ENCODE assay signal across 1 cellular context in genomic region chr1:154837034-154837678, GRCh38.
TF ChIP-seq lines count a peak whose summit lies in the region.

No MANE protein-coding gene starts in this region.

TF ChIP-seq in K562, 482 proteins besides CTCF, POLR2A, EP300 and RAD21:
- TF ChIP-seq, protein P1, sequence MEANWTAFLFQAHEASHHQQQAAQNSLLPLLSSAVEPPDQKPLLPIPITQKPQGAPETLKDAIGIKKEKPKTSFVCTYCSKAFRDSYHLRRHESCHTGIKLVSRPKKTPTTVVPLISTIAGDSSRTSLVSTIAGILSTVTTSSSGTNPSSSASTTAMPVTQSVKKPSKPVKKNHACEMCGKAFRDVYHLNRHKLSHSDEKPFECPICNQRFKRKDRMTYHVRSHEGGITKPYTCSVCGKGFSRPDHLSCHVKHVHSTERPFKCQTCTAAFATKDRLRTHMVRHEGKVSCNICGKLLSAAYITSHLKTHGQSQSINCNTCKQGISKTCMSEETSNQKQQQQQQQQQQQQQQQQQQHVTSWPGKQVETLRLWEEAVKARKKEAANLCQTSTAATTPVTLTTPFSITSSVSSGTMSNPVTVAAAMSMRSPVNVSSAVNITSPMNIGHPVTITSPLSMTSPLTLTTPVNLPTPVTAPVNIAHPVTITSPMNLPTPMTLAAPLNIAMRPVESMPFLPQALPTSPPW (CRISPR knock-in tag; IDR thresholded peaks at IDR 0.05) = no peak
- TF ChIP-seq TAL1 (IDR thresholded peaks at IDR 0.05) (peak; percentile 27), TCF3 (CRISPR knock-in tag; IDR thresholded peaks at IDR 0.05) (peak; percentile 54), TFAP4 (CRISPR knock-in tag; IDR thresholded peaks at IDR 0.05; ENCODE audit: borderline replicate concordance) (peak; percentile 59; the same call in 1 of the 2 replicates), CBFA2T3 (IDR thresholded peaks at IDR 0.05) (peak; percentile 38; the same call in 1 of the 2 replicates), RCOR1 (IDR thresholded peaks at IDR 0.05; ENCODE audit: borderline replicate concordance in 1 of 2, low read depth in 2 of 2, low read length in 2 of 2) (no peak), HDAC1 (IDR thresholded peaks at IDR 0.05) (peak in 1 of 2 experiments; percentile 28; a peak in 1 of 4 replicates), KDM1A (IDR thresholded peaks at IDR 0.05) (peak; percentile 84 to 87), ARID1B (IDR thresholded peaks at IDR 0.05) (peak; percentile 36; the same call in 1 of the 2 replicates), MEIS2 (IDR thresholded peaks at IDR 0.05; ENCODE audit: partially characterized antibody) (no peak), ZNF263 (CRISPR knock-in tag; IDR thresholded peaks at IDR 0.05; ENCODE audit: borderline replicate concordance) (peak; percentile 51; the same call in 1 of the 2 replicates), SMAD1 (IDR thresholded peaks at IDR 0.05; ENCODE audit: low read depth, low read length, partially characterized antibody) (no peak), ZNF507 (tag; conservative IDR thresholded peaks at IDR 0.05) (no peak)
- TF ChIP-seq, protein P2, sequence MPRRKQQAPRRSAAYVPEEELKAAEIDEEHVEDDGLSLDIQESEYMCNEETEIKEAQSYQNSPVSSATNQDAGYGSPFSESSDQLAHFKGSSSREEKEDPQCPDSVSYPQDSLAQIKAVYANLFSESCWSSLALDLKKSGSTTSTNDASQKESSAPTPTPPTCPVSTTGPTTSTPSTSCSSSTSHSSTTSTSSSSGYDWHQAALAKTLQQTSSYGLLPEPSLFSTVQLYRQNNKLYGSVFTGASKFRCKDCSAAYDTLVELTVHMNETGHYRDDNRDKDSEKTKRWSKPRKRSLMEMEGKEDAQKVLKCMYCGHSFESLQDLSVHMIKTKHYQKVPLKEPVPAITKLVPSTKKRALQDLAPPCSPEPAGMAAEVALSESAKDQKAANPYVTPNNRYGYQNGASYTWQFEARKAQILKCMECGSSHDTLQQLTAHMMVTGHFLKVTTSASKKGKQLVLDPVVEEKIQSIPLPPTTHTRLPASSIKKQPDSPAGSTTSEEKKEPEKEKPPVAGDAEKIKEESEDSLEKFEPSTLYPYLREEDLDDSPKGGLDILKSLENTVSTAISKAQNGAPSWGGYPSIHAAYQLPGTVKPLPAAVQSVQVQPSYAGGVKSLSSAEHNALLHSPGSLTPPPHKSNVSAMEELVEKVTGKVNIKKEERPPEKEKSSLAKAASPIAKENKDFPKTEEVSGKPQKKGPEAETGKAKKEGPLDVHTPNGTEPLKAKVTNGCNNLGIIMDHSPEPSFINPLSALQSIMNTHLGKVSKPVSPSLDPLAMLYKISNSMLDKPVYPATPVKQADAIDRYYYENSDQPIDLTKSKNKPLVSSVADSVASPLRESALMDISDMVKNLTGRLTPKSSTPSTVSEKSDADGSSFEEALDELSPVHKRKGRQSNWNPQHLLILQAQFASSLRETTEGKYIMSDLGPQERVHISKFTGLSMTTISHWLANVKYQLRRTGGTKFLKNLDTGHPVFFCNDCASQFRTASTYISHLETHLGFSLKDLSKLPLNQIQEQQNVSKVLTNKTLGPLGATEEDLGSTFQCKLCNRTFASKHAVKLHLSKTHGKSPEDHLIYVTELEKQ (CRISPR knock-in tag; IDR thresholded peaks at IDR 0.05) = no peak
